Comparison of ENCODE assay signal across 26 cellular contexts in the genomic region with DNA sequence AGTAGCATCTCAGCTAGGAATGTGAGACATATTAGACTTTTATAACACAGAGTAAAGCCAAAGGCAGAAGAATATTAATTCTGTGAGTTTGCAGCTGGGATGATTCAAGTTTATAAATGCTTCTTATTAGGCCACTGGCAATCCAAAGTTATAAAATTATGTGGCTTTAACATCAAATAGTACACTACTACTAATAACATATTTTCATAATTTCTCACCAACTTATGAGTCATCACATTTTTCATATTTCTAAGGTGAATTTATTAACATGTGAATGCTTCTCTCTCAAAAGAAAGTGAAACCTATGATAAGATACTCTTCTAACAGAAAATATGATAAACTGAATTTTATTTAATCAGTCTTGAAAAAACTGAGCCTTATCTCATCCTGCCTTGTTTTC.
"Had no signal": no experiment of that assay in that cellular context is flagged by ENCODE, and none has a peak within 500 bp of the region (broad histone marks: within the 10 kb centered on the region; RNA-seq: fewer than 3 reads in every experiment).

No MANE protein-coding gene starts in this region.

- H3K27me3 Mint-ChIP-seq: activated CD4-positive, alpha-beta T cell treated with anti-CD3 and anti-CD28 coated beads, Interleukin-2, amount 10 ng/mL, durations not matched to agents 7 days and 5 days; activated CD8-positive, alpha-beta memory T cell treated with anti-CD3 and anti-CD28 coated beads, Interleukin-2, amount 10 ng/mL, durations not matched to agents 7 days and 5 days; activated CD8-positive, alpha-beta T cell treated with anti-CD3 and anti-CD28 coated beads for 36 hours; activated naive CD8-positive, alpha-beta T cell treated with anti-CD3 and anti-CD28 coated beads, Interleukin-2, amount 50 U/mL, for 24 hours; progenitor cell of endocrine pancreas; stimulated activated naive CD8-positive, alpha-beta T cell treated with anti-CD3 and anti-CD28 coated beads, Interleukin-15, Interleukin-2, amounts not matched to agents 100 ng/mL and 50 ng/mL, for 24 hours; T-cell had no signal

- H3K27ac Mint-ChIP-seq: activated CD4-positive, alpha-beta T cell treated with anti-CD3 and anti-CD28 coated beads, Interleukin-2, amount 10 ng/mL, durations not matched to agents 7 days and 5 days; activated CD8-positive, alpha-beta memory T cell treated with anti-CD3 and anti-CD28 coated beads, Interleukin-2, amount 10 ng/mL, durations not matched to agents 7 days and 5 days; activated CD8-positive, alpha-beta T cell treated with anti-CD3 and anti-CD28 coated beads for 36 hours; activated naive CD8-positive, alpha-beta T cell treated with anti-CD3 and anti-CD28 coated beads, Interleukin-2, amount 50 U/mL, for 24 hours; activated T-helper 1 cell treated with anti-CD3 and anti-CD28 coated beads, Interleukin-12 subunit alpha, Interleukin-12 subunit beta, Interleukin-2, Interleukin-4 antibody, amounts not matched to agents 30 ng/mL and 10 ng/mL and 1 ng/mL, durations not matched to agents 14 hours and 24 hours and 36 hours; immature natural killer cell; mesothelial cell of epicardium; natural killer cell; progenitor cell of endocrine pancreas; stimulated activated naive CD8-positive, alpha-beta T cell treated with anti-CD3 and anti-CD28 coated beads, Interleukin-15, Interleukin-2, amounts not matched to agents 100 ng/mL and 50 ng/mL, for 24 hours; T-cell; T-helper 2 cell treated with Interferon-gamma antibody and Interleukin-4, amounts not matched to agents 5 μg/mL and 100 μg/mL, for 36 hours had no signal

- H3K4me3 Mint-ChIP-seq: activated CD4-positive, alpha-beta T cell treated with anti-CD3 and anti-CD28 coated beads, Interleukin-2, amount 10 ng/mL, durations not matched to agents 7 days and 5 days; activated CD8-positive, alpha-beta memory T cell treated with anti-CD3 and anti-CD28 coated beads, Interleukin-2, amount 10 ng/mL, durations not matched to agents 7 days and 5 days; activated CD8-positive, alpha-beta T cell treated with anti-CD3 and anti-CD28 coated beads for 36 hours; activated naive CD8-positive, alpha-beta T cell treated with anti-CD3 and anti-CD28 coated beads, Interleukin-2, amount 50 U/mL, for 24 hours; activated T-helper 1 cell treated with anti-CD3 and anti-CD28 coated beads, Interleukin-12 subunit alpha, Interleukin-12 subunit beta, Interleukin-2, Interleukin-4 antibody, amounts not matched to agents 30 ng/mL and 10 ng/mL and 1 ng/mL, durations not matched to agents 14 hours and 24 hours and 36 hours; immature natural killer cell; mesothelial cell of epicardium; natural killer cell; stimulated activated naive CD8-positive, alpha-beta T cell treated with anti-CD3 and anti-CD28 coated beads, Interleukin-15, Interleukin-2, amounts not matched to agents 100 ng/mL and 50 ng/mL, for 24 hours; T-cell; T-helper 2 cell treated with Interferon-gamma antibody and Interleukin-4, amounts not matched to agents 5 μg/mL and 100 μg/mL, for 36 hours had no signal

- H3K36me3 ChIP-seq: left ventricle myocardium inferior, right atrium auricular region, thyroid gland, upper lobe of right lung, WERI-Rb-1 had no signal

- H3K4me1 Mint-ChIP-seq: activated CD4-positive, alpha-beta T cell treated with anti-CD3 and anti-CD28 coated beads, Interleukin-2, amount 10 ng/mL, durations not matched to agents 7 days and 5 days; activated CD8-positive, alpha-beta memory T cell treated with anti-CD3 and anti-CD28 coated beads, Interleukin-2, amount 10 ng/mL, durations not matched to agents 7 days and 5 days; activated naive CD8-positive, alpha-beta T cell treated with anti-CD3 and anti-CD28 coated beads, Interleukin-2, amount 50 U/mL, for 24 hours; immature natural killer cell; mesothelial cell of epicardium; natural killer cell; T-cell had no signal

- H3K9me3 ChIP-seq: thyroid gland had no signal

- DNase-seq: activated CD4-positive, alpha-beta T cell treated with anti-CD3 and anti-CD28 coated beads, Interleukin-2, amount 10 ng/mL, durations not matched to agents 7 days and 5 days; activated CD4-positive, CD25-positive, alpha-beta regulatory T cell treated with anti-CD3 and anti-CD28 coated beads, Interleukin-2, amount 50 U/mL, for 72 hours; activated CD8-positive, alpha-beta memory T cell treated with anti-CD3 and anti-CD28 coated beads, Interleukin-2, amount 10 ng/mL, durations not matched to agents 7 days and 5 days; activated CD8-positive, alpha-beta T cell treated with anti-CD3 and anti-CD28 coated beads for 36 hours; activated gamma-delta T cell; activated naive CD4-positive, alpha-beta T cell treated with anti-CD3 and anti-CD28 coated beads, Interleukin-2, amount 50 U/mL, for 16 hours; activated naive CD8-positive, alpha-beta T cell treated with anti-CD3 and anti-CD28 coated beads, Interleukin-2, amount 50 U/mL, for 24 hours; activated T-cell treated with anti-CD3 and anti-CD28 coated beads for 4 hours; aorta; immature natural killer cell; kidney glomerular epithelial cell; left ventricle myocardium inferior; natural killer cell; substantia nigra; T-cell; thyroid gland; upper lobe of right lung had no signal

- H3K27ac ChIP-seq: coronary artery, left ventricle myocardium inferior, right atrium auricular region, thyroid gland, upper lobe of right lung, WERI-Rb-1 had no signal

- H3K4me3 ChIP-seq: coronary artery, left ventricle myocardium inferior, right atrium auricular region, thyroid gland, upper lobe of right lung had no signal

- H3K27me3 ChIP-seq: right atrium auricular region, thyroid gland, upper lobe of right lung had no signal

- H3K36me3 Mint-ChIP-seq: activated CD8-positive, alpha-beta memory T cell treated with anti-CD3 and anti-CD28 coated beads, Interleukin-2, amount 10 ng/mL, durations not matched to agents 7 days and 5 days; mesothelial cell of epicardium; T-cell had no signal

- FAIRE-seq: TTC549 had no signal

- H3K4me1 ChIP-seq: left ventricle myocardium inferior, right atrium auricular region, thyroid gland, upper lobe of right lung had no signal
